In genomic region chr21:36657999-36658398, GRCh38 we compare ENCODE assay signal across 10 cellular contexts. TPM values are rescaled to one million over a fixed set of nuclear protein-coding genes. Genes with fewer than 3 reads are reported as not detected.
"Had no signal": no experiment of that assay in that cellular context is flagged by ENCODE, and none has a peak within 500 bp of the region (broad histone marks: within the 10 kb centered on the region; RNA-seq: fewer than 3 reads in every experiment).

No MANE protein-coding gene starts in this region.

- H3K4me3 ChIP-seq: GM23338, K562 had no signal

- DNase-seq: H9, HCEC 1CT, HFFc6, IMR-90, KG1 had no signal

- H3K4me3 Mint-ChIP-seq: GM23338, H9, HFFc6 had no signal

- H3K27ac Mint-ChIP-seq: GM23338, H9, HFFc6 had no signal

- ATAC-seq: GM23338, K562 had no signal

- FAIRE-seq: H1, H54, HTR-8/SVneo, K562 had no signal

- H3K9me3 Mint-ChIP-seq: GM23338, H9, HFFc6 had no signal

RNA-seq across cellular contexts. Expression of gene SIM2, which starts 40.9 kb away (rescaled TPM):
- total RNA-seq: H9, HFFc6 had no signal
